In the genomic region with DNA sequence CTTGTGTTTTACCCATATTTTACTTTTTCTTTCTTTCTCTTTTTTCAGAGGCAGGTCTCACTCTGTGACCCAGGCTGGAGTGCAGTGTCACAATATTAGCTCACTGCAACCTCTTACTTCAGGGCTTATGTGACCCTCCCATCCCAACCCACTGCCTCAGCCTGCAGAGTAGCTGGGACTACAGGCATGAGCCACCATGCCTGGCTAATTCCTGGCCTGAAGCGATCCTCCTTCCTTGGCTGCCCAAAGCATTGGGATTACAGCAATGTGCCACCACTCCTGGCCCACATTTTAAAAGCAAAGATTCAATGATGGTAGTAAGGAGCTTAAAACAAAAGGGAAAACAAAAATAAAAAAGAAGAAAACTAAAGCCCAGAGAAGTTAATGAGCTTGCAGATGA, we compare ENCODE assay signal across 20 cellular contexts.
"Had no signal": no experiment of that assay in that cellular context is flagged by ENCODE, and none has a peak within 500 bp of the region (broad histone marks: within the 10 kb centered on the region; RNA-seq: fewer than 3 reads in every experiment).

No MANE protein-coding gene starts in this region.

- H3K79me2 ChIP-seq: parathyroid adenoma had no signal

- H3K27ac ChIP-seq: dorsolateral prefrontal cortex, gastrocnemius medialis, lower lobe of right lung, neutrophil, parathyroid adenoma, stomach, thyroid gland had no signal

- ATAC-seq: gastrocnemius medialis; left ventricle myocardium superior; lower lobe of right lung; mucosa of descending colon; natural killer cell treated with Interleukin-12 subunit alpha and Interleukin-12 subunit beta and Interleukin-15 and Interleukin-18, amount 100 ng/mL, for 72 hours; sciatic nerve had no signal

- H3K9ac ChIP-seq: parathyroid adenoma had no signal

- DNase-seq: dorsolateral prefrontal cortex; effector CD4-positive, alpha-beta T cell; gastrocnemius medialis; head of caudate nucleus; left ventricle myocardium superior; lower lobe of right lung; mucosa of descending colon; naive B cell; stimulated activated CD4-positive, alpha-beta T cell treated with anti-CD3 and anti-CD28 coated beads, Interleukin-12 subunit alpha, Interleukin-12 subunit beta, amount 100 ng/mL, for 4 hours; stimulated activated CD4-positive, alpha-beta T cell treated with anti-CD3 and anti-CD28 coated beads, Interleukin-1b, Interleukin-23, amount 100 ng/mL, for 48 hours; stimulated activated CD4-positive, alpha-beta T cell treated with anti-CD3 and anti-CD28 coated beads, Interleukin-4, amount 100 ng/mL, for 1 hour; stimulated activated CD8-positive, alpha-beta memory T cell treated with anti-CD3 and anti-CD28 coated beads, Interleukin-4, amount 100 ng/mL, for 48 hours; stimulated activated naive CD4-positive, alpha-beta T cell treated with Interleukin-2 at 50 U/mL for 16 hours; stomach; thyroid gland had no signal

- H3K4me1 ChIP-seq: gastrocnemius medialis, lower lobe of right lung, parathyroid adenoma, stomach, thyroid gland had no signal

- H3K27me3 ChIP-seq: dorsolateral prefrontal cortex, gastrocnemius medialis, neutrophil, stomach, thyroid gland had no signal

- H3K36me3 ChIP-seq: gastrocnemius medialis, lower lobe of right lung, neutrophil, stomach, thyroid gland had no signal

- H2AFZ ChIP-seq: parathyroid adenoma had no signal

- H3K9me3 ChIP-seq: gastrocnemius medialis, mucosa of descending colon, neutrophil, thyroid gland had no signal

- H3K4me2 ChIP-seq: smooth muscle cell had no signal

- H3K4me3 ChIP-seq: dorsolateral prefrontal cortex, gastrocnemius medialis, lower lobe of right lung, mucosa of descending colon, smooth muscle cell, stomach, thyroid gland had no signal
